ENCODE assay signal across 8 cellular contexts in genomic region chr13:54737211-54737610, GRCh38.
A peak's percentile ranks its signal among the peaks of the same experiment; 100 is the strongest.
DNase-seq lines count a peak whose midpoint lies in the region; ATAC-seq, FAIRE-seq and TF ChIP-seq lines count a peak whose summit lies in the region.
"Not testable (repeated sequence)": the region's sequence is repeated elsewhere in the genome, so short reads cannot be mapped to it uniquely, and the experiment has no call there.

No MANE protein-coding gene starts in this region.

- intact Hi-C loops in Right ventricle myocardium inferior (cut with DNase I); kidney (cut with DNase I); mucosa of descending colon (cut with DNase I, micrococcal nuclease); posterior vena cava (cut with DNase I); upper lobe of right lung (cut with DNase I): not testable (repeated sequence)

- not testable (repeated sequence) for H3K27ac ChIP-seq in kidney (ENCODE audit: low read depth in 2 of 2, low read length in 2 of 2); upper lobe of right lung

- ATAC-seq in Right ventricle myocardium inferior, mucosa of descending colon, upper lobe of right lung: not testable (repeated sequence)

- H3K36me3 Mint-ChIP-seq in type B pancreatic cell: not testable (repeated sequence)

- not testable (repeated sequence) for TF ChIP-seq CTCF in kidney (IDR thresholded peaks at IDR 0.05; ENCODE audit: borderline replicate concordance, extremely low read depth, insufficient read depth); mucosa of descending colon (IDR thresholded peaks at IDR 0.05); type B pancreatic cell (conservative IDR thresholded peaks at IDR 0.05); upper lobe of right lung (IDR thresholded peaks at IDR 0.05)

- not testable (repeated sequence) for H3K9ac ChIP-seq in kidney (ENCODE audit: low read length in 2 of 2)

- H3K4me1 ChIP-seq in kidney (ENCODE audit: control insufficient read depth in 1 of 2, insufficient read depth in 1 of 2, low read depth in 1 of 2, low read length in 2 of 2); mucosa of descending colon (ENCODE audit: low read depth); upper lobe of right lung: not testable (repeated sequence)

- not testable (repeated sequence) for H3K4me3 ChIP-seq in kidney (ENCODE audit: low read length in 2 of 2); mucosa of descending colon; upper lobe of right lung

- not testable (repeated sequence) for H3K9me3 Mint-ChIP-seq in type B pancreatic cell

- not testable (repeated sequence) for H3K4me1 Mint-ChIP-seq in type B pancreatic cell (ENCODE audit: unreplicated experiment)

- H3K27me3 ChIP-seq in upper lobe of right lung: not testable (repeated sequence)

- DNase-seq in activated gamma-delta T cell (lab: John Stamatoyannopoulos, UW): peak; percentile 2
- DNase-seq in Right ventricle myocardium inferior (ENCODE audit: missing footprints): peak; percentile 49
- DNase-seq in kidney: peak; percentile 43
- peak; percentile 79 for DNase-seq in mesenteric fat pad (ENCODE audit: low spot score)
- peak in 2 of 3 donors; percentile 5 to 35 for DNase-seq in mucosa of descending colon
- peak; percentile 62 for DNase-seq in posterior vena cava (ENCODE audit: low spot score)
- DNase-seq in type B pancreatic cell (ENCODE audit: extremely low spot score, unreplicated experiment): peak; percentile 56
- peak; percentile 40 for DNase-seq in upper lobe of right lung

- not testable (repeated sequence) for H3K27ac Mint-ChIP-seq in type B pancreatic cell

- H3K36me3 ChIP-seq in kidney (ENCODE audit: control insufficient read depth in 1 of 2, insufficient read depth in 2 of 2, low read length in 2 of 2); mucosa of descending colon (ENCODE audit: low read depth); upper lobe of right lung: not testable (repeated sequence)

- not testable (repeated sequence) for H3K27me3 Mint-ChIP-seq in type B pancreatic cell

- H3K9me3 ChIP-seq in kidney (ENCODE audit: control insufficient read depth in 1 of 2, low read length in 2 of 2); mucosa of descending colon; upper lobe of right lung: not testable (repeated sequence)

- FAIRE-seq in kidney (lab: Jason Lieb, UNC): not testable (repeated sequence)

- not testable (repeated sequence) for H3K4me3 Mint-ChIP-seq in type B pancreatic cell

Comparison
In these comparisons a context has a peak if more than half of its experiments do, and no peak if none do; other contexts are left out.
1. DNase-seq: peak in every context shown above with its lines; median percentile 79 in mesenteric fat pad; 62 in posterior vena cava; 56 in type B pancreatic cell; 49 in Right ventricle myocardium inferior; 43 in kidney; 40 in upper lobe of right lung; 20 in mucosa of descending colon; 2 in activated gamma-delta T cell.